11 cellular contexts compared by ENCODE assay signal in genomic region chr5:17223375-17224185, GRCh38. TPM values are rescaled to one million over a fixed set of nuclear protein-coding genes. Genes with fewer than 3 reads are reported as not detected.
DNase-seq lines count a peak whose midpoint lies in the region; ATAC-seq lines count a peak whose summit lies in the region.
"Had no signal": no experiment of that assay in that cellular context is flagged by ENCODE, and none has a peak within 500 bp of the region (broad histone marks: within the 10 kb centered on the region; RNA-seq: fewer than 3 reads in every experiment).

No MANE protein-coding gene starts in this region.

- ATAC-seq in GM18858 (IDR thresholded peaks at IDR 0.05; ENCODE audit: unreplicated experiment): peak; percentile 41
- ATAC-seq in HG02571 (IDR thresholded peaks at IDR 0.05; ENCODE audit: unreplicated experiment): peak; percentile 33
- ATAC-seq in naive B cell (ENCODE audit: low read depth in 2 of 2): peak in 1 of 2 donors; percentile 36
- ATAC-seq: HCT116 had no signal

- no peaks in the 10 kb centered on the region for H3K9me3 Mint-ChIP-seq in naive B cell
- no peaks in the 10 kb centered on the region for H3K9me3 Mint-ChIP-seq in T-helper 2 cell treated with Interferon-gamma antibody and Interleukin-4, amounts not matched to agents 5 μg/mL and 100 μg/mL, for 36 hours

- no peaks in the 10 kb centered on the region for H3K9me3 ChIP-seq in HUES64 (ENCODE audit: insufficient read depth, low read depth, low read length)

- DNase-seq in naive B cell (no peak), NOMO-1 (lab: John Stamatoyannopoulos, UW; ENCODE audit: unreplicated experiment in 2 of 2) (no peak), NCI-H345 (lab: John Stamatoyannopoulos, UW) (no peak)
- no peak for DNase-seq in activated naive CD4-positive, alpha-beta T cell treated with anti-CD3 and anti-CD28 coated beads, Interleukin-2, amount 50 U/mL, for 16 hours
- no peak for DNase-seq in T-helper 2 cell treated with Interferon-gamma antibody and Interleukin-4, amounts not matched to agents 5 μg/mL and 100 μg/mL, for 36 hours (ENCODE audit: low spot score)
- DNase-seq: NCI-H187 treated with DMSO at 0.1 percent for 48 hours, posterior cingulate gyrus had no signal

- peak overlapping the region; percentile 35; the same call in 1 of the 2 replicates for H3K9ac ChIP-seq in HUES64 (ENCODE audit: low read depth, low read length)

- peak overlapping the region in 6 of 8 donors; percentile 13 to 79 (median 39) for H3K4me3 Mint-ChIP-seq in naive B cell
- H3K4me3 Mint-ChIP-seq in T-helper 2 cell treated with Interferon-gamma antibody and Interleukin-4, amounts not matched to agents 5 μg/mL and 100 μg/mL, for 36 hours: no peak overlapping the region

- H3K36me3 Mint-ChIP-seq in naive B cell: peaks cover 0 to 3% of the 10 kb centered on the region in 2 donors
- H3K36me3 Mint-ChIP-seq in T-helper 2 cell treated with Interferon-gamma antibody and Interleukin-4, amounts not matched to agents 5 μg/mL and 100 μg/mL, for 36 hours (ENCODE audit: low read depth): no peaks in the 10 kb centered on the region

- peak overlapping the region; percentile 63 for H3K27ac ChIP-seq in HUES64 (ENCODE audit: low read depth, low read length)

- peak overlapping the region; percentile 12; the same call in 1 of the 2 replicates for H3K4me3 ChIP-seq in HUES64 (ENCODE audit: low read length)

- WGBS in HUES64: 73% methylated on average over 5 of the region's 5 CpGs

- peaks cover 71 to 96% (median 78%) of the 10 kb centered on the region in 3 donors for H3K4me1 Mint-ChIP-seq in naive B cell
- peaks cover 2% of the 10 kb centered on the region for H3K4me1 Mint-ChIP-seq in T-helper 2 cell treated with Interferon-gamma antibody and Interleukin-4, amounts not matched to agents 5 μg/mL and 100 μg/mL, for 36 hours (ENCODE audit: low read depth)

- no peaks in the 10 kb centered on the region for H3K27me3 ChIP-seq in HUES64 (ENCODE audit: insufficient read depth, low read length)

- H3K4me1 ChIP-seq in HUES64 (ENCODE audit: insufficient read depth, low read length): peaks cover 79% of the 10 kb centered on the region

- H3K27ac Mint-ChIP-seq in naive B cell: peak overlapping the region in 4 of 6 donors; percentile 5 to 85 (median 52)
- no peak overlapping the region for H3K27ac Mint-ChIP-seq in T-helper 2 cell treated with Interferon-gamma antibody and Interleukin-4, amounts not matched to agents 5 μg/mL and 100 μg/mL, for 36 hours

- H3K27me3 Mint-ChIP-seq in naive B cell: no peaks in the 10 kb centered on the region
- peaks cover 19% of the 10 kb centered on the region for H3K27me3 Mint-ChIP-seq in T-helper 2 cell treated with Interferon-gamma antibody and Interleukin-4, amounts not matched to agents 5 μg/mL and 100 μg/mL, for 36 hours (ENCODE audit: low read depth)

- peaks cover 10% of the 10 kb centered on the region for H3K36me3 ChIP-seq in HUES64 (ENCODE audit: insufficient read depth, low read length)

RNA-seq across cellular contexts. Expression of gene BASP1, which starts 6.1 kb away (rescaled TPM):
- polyA plus RNA-seq in HUES64 (2013, experiment 1 of 2): 118 TPM
- polyA plus RNA-seq in HUES64 (2013, experiment 2 of 2): 134 TPM
- 100 to 1,000 TPM in 2 of 6 donors, 10 to 100 TPM in 4; 64.4 to 149 (median 82.2) TPM for polyA plus RNA-seq in naive B cell (ENCODE audit: low read depth in 6 of 6)
